32 cellular contexts compared by ENCODE assay signal in the genomic region with DNA sequence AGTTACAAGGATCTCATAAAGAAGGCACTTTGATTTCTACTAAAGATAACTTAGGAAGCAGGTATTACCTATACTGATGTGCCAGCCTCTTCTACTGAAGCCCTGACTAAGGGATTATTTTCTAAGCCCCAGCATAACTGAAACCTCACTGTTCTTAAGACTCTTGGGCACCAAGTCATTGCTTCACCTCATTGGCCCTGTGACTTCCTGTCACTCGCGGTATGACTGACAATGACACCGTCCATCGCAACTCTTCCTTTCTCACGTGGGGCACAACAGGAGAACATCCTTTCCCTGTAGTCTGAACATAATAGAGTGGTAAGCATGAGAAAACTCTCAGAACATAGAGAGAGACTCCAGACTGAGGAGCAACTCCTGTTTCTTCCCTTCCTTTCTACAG. TPM values are rescaled to one million over a fixed set of nuclear protein-coding genes. Genes with fewer than 3 reads are reported as not detected.
DNase-seq lines count a peak whose midpoint lies in the region; ATAC-seq, FAIRE-seq and TF ChIP-seq lines count a peak whose summit lies in the region.
"Had no signal": no experiment of that assay in that cellular context is flagged by ENCODE, and none has a peak within 500 bp of the region (broad histone marks: within the 10 kb centered on the region; RNA-seq: fewer than 3 reads in every experiment).

No MANE protein-coding gene starts in this region.

- DNase-seq in activated CD8-positive, alpha-beta T cell treated with anti-CD3 and anti-CD28 coated beads for 36 hours: peak; percentile 59
- DNase-seq in activated CD8-positive, alpha-beta T cell treated with anti-CD3 and anti-CD28 coated beads, Interleukin-2, amount 10 ng/mL, durations not matched to agents 7 days and 5 days: no peak
- DNase-seq in GM12865 (ENCODE audit: low read depth): peak; percentile 80
- no peak for DNase-seq in HTR-8/SVneo (ENCODE audit: insufficient read length, low spot score)
- no peak for DNase-seq in K562 (ENCODE audit: extremely low read depth in 1 of 4, low spot score in 3 of 4)
- DNase-seq in frontal cortex (ENCODE audit: low spot score in 2 of 2): no peak
- DNase-seq in UCSD-AML1 (lab: John Stamatoyannopoulos, UW; ENCODE audit: unreplicated experiment): no peak
- DNase-seq: activated CD4-positive, alpha-beta T cell treated with anti-CD3 and anti-CD28 coated beads, Interleukin-2, amount 10 ng/mL, durations not matched to agents 7 days and 5 days; activated effector memory CD4-positive, alpha-beta T cell treated with Interleukin-2 at 50 U/mL for 16 hours; amniotic stem cell; head of caudate nucleus; KBM-7; mesenchymal stem cell; NCI-H1092 treated with DMSO at 0.1 percent for 48 hours; NCI-H187; NCI-H510A; OCI-M1; ovary; stomach had no signal

- H3K4me1 Mint-ChIP-seq in activated CD8-positive, alpha-beta T cell treated with anti-CD3 and anti-CD28 coated beads for 36 hours (ENCODE audit: low read depth): peaks cover 6% of the 10 kb centered on the region
- H3K4me1 Mint-ChIP-seq in activated CD8-positive, alpha-beta T cell treated with anti-CD3 and anti-CD28 coated beads, Interleukin-2, amount 10 ng/mL, durations not matched to agents 7 days and 5 days (ENCODE audit: low read depth): peaks cover 13% of the 10 kb centered on the region
- H3K4me1 Mint-ChIP-seq: brain, neural crest cell had no signal

- no peak overlapping the region for H2AFZ ChIP-seq in K562 (ENCODE audit: low read depth, low read length)

- peaks cover 15% of the 10 kb centered on the region for H3K27me3 Mint-ChIP-seq in activated CD8-positive, alpha-beta T cell treated with anti-CD3 and anti-CD28 coated beads for 36 hours
- peaks cover 13% of the 10 kb centered on the region for H3K27me3 Mint-ChIP-seq in activated CD8-positive, alpha-beta T cell treated with anti-CD3 and anti-CD28 coated beads, Interleukin-2, amount 10 ng/mL, durations not matched to agents 7 days and 5 days (ENCODE audit: low read depth)

- no peaks in the 10 kb centered on the region for H3K9me1 ChIP-seq in K562 (ENCODE audit: control insufficient read depth, insufficient read depth, low read length)

- H3K9me3 ChIP-seq in K562 (replicated peaks; ENCODE audit: control insufficient read depth, insufficient read depth, low read depth, low read length): no peaks in the 10 kb centered on the region
- H3K9me3 ChIP-seq: ovary, stomach, vagina had no signal

- no TSS peak for BruUV-seq in K562 (replicated peaks; lab: Mats Ljungman, UMichigan)

- no peaks in the 10 kb centered on the region for H4K20me1 ChIP-seq in K562 (replicated peaks; ENCODE audit: control insufficient read depth, insufficient read depth, low read length)

- no peak for TF ChIP-seq CTCF in activated CD8-positive, alpha-beta T cell treated with anti-CD3 and anti-CD28 coated beads for 36 hours (IDR thresholded peaks at IDR 0.05)
- TF ChIP-seq CTCF in GM12865 (IDR thresholded peaks at IDR 0.05; ENCODE audit: insufficient read depth, low read depth, low read length, missing control alignments): no peak
- TF ChIP-seq CTCF in K562 (IDR thresholded peaks at IDR 0.05 in 2 of 3, conservative IDR thresholded peaks at IDR 0.05 in 1 of 3; ENCODE audit: insufficient read depth in 2 of 3, low read depth in 1 of 3, low read length in 3 of 3): no peak

- TF ChIP-seq RAD21 in K562 (CRISPR knock-in tag; conservative IDR thresholded peaks at IDR 0.05 in 1 of 2, IDR thresholded peaks at IDR 0.05 in 1 of 2): no peak

- FAIRE-seq in HTR-8/SVneo (lab: Jason Lieb, UNC): peak; percentile 67
- FAIRE-seq in K562 (lab: Jason Lieb, UNC): peak; percentile 67
- FAIRE-seq in frontal cortex (lab: Jason Lieb, UNC): no peak
- FAIRE-seq: H54, islet of Langerhans had no signal

- H3K9ac ChIP-seq in K562 (ENCODE audit: insufficient read depth in 1 of 2, low read depth in 2 of 2, low read length in 2 of 2): no peak overlapping the region

- in situ Hi-C loops in K562 (cut with MboI): no loop called here

- H3K4me2 ChIP-seq in K562 (ENCODE audit: insufficient read depth, low read length): no peak overlapping the region

- H3K36me3 ChIP-seq in K562 (ENCODE audit: control insufficient read depth, insufficient read depth, low read length): no peaks in the 10 kb centered on the region
- H3K36me3 ChIP-seq: ovary, stomach, vagina had no signal

- peaks cover 3 to 5% of the 10 kb centered on the region in 2 experiments; a peak in 3 of 5 replicates for H3K4me1 ChIP-seq in K562 (replicated peaks in 1 of 2; ENCODE audit: control insufficient read depth in 2 of 2, insufficient read depth in 2 of 2, low read length in 2 of 2)
- H3K4me1 ChIP-seq: stomach had no signal

- POLR2A ChIA-PET in activated CD8-positive, alpha-beta T cell treated with anti-CD3 and anti-CD28 coated beads for 36 hours (lab: Charles Lee): no interaction called here
- POLR2A ChIA-PET in activated CD8-positive, alpha-beta T cell treated with anti-CD3 and anti-CD28 coated beads, Interleukin-2, amount 10 ng/mL, durations not matched to agents 7 days and 5 days (lab: Charles Lee): no interaction called here
- POLR2A ChIA-PET in K562 (lab: Yijun Ruan, JAX): no interaction called here

- H3K27ac Mint-ChIP-seq in activated CD8-positive, alpha-beta T cell treated with anti-CD3 and anti-CD28 coated beads for 36 hours: peak overlapping the region; percentile 31
- no peak overlapping the region for H3K27ac Mint-ChIP-seq in activated CD8-positive, alpha-beta T cell treated with anti-CD3 and anti-CD28 coated beads, Interleukin-2, amount 10 ng/mL, durations not matched to agents 7 days and 5 days
- H3K27ac Mint-ChIP-seq: activated CD4-positive, alpha-beta T cell treated with anti-CD3 and anti-CD28 coated beads, Interleukin-2, amount 10 ng/mL, durations not matched to agents 7 days and 5 days; brain; dendritic cell treated with granulocyte-macrophage colony-stimulating factor and Interleukin-4, amounts not matched to agents 40 ng/mL and 50 ng/mL, for 4 days had no signal

- H3K27me3 ChIP-seq in K562 (ENCODE audit: control insufficient read depth in 2 of 2, insufficient read depth in 2 of 2, low read length in 2 of 2): no peaks in the 10 kb centered on the region
- H3K27me3 ChIP-seq: ovary, vagina had no signal

- peak; percentile 93 for ATAC-seq in activated CD8-positive, alpha-beta T cell treated with anti-CD3 and anti-CD28 coated beads for 36 hours
- ATAC-seq in activated CD8-positive, alpha-beta T cell treated with anti-CD3 and anti-CD28 coated beads, Interleukin-2, amount 10 ng/mL, durations not matched to agents 7 days and 5 days: no peak
- no peak for ATAC-seq in K562
- ATAC-seq: esophagus mucosa, left lobe of liver, Right ventricle myocardium inferior had no signal

- H3K36me3 Mint-ChIP-seq in activated CD8-positive, alpha-beta T cell treated with anti-CD3 and anti-CD28 coated beads for 36 hours (ENCODE audit: low read depth): no peaks in the 10 kb centered on the region
- H3K36me3 Mint-ChIP-seq in activated CD8-positive, alpha-beta T cell treated with anti-CD3 and anti-CD28 coated beads, Interleukin-2, amount 10 ng/mL, durations not matched to agents 7 days and 5 days (ENCODE audit: low read depth): no peaks in the 10 kb centered on the region
- H3K36me3 Mint-ChIP-seq: brain had no signal

- intact Hi-C loops in activated CD8-positive, alpha-beta T cell treated with anti-CD3 and anti-CD28 coated beads for 36 hours (cut with micrococcal nuclease): no loop called here
- intact Hi-C loops in K562 (cut with micrococcal nuclease): no loop called here

- peaks cover 4% of the 10 kb centered on the region for H3K9me3 Mint-ChIP-seq in activated CD8-positive, alpha-beta T cell treated with anti-CD3 and anti-CD28 coated beads for 36 hours
- no peaks in the 10 kb centered on the region for H3K9me3 Mint-ChIP-seq in activated CD8-positive, alpha-beta T cell treated with anti-CD3 and anti-CD28 coated beads, Interleukin-2, amount 10 ng/mL, durations not matched to agents 7 days and 5 days (ENCODE audit: insufficient read depth)
- H3K9me3 Mint-ChIP-seq: dendritic cell treated with granulocyte-macrophage colony-stimulating factor and Interleukin-4, amounts not matched to agents 40 ng/mL and 50 ng/mL, for 4 days had no signal

- H3K79me2 ChIP-seq in K562 (ENCODE audit: control insufficient read depth, insufficient read depth, low read length): no peaks in the 10 kb centered on the region

- H3K4me3 ChIP-seq in GM12865 (ENCODE audit: low read depth, low read length): no peak overlapping the region
- no peak overlapping the region for H3K4me3 ChIP-seq in K562
- H3K4me3 ChIP-seq: ovary, stomach, vagina had no signal

- no peak for TF ChIP-seq EP300 in K562 (IDR thresholded peaks at IDR 0.05; ENCODE audit: low read length)

- WGBS in K562 (ENCODE audit: insufficient coverage, low coverage, missing lambda C conversion rate): 69% methylated on average over 5 of the region's 5 CpGs

- no peak for TF ChIP-seq POLR2A in K562 (conservative IDR thresholded peaks at IDR 0.05)

- H3K27ac ChIP-seq in K562 (ENCODE audit: extremely low read depth, low read depth, low read length): no peak overlapping the region
- H3K27ac ChIP-seq: ovary, stomach, vagina had no signal

- CTCF ChIA-PET in activated CD8-positive, alpha-beta T cell treated with anti-CD3 and anti-CD28 coated beads for 36 hours (lab: Charles Lee): no interaction called here
- CTCF ChIA-PET in activated CD8-positive, alpha-beta T cell treated with anti-CD3 and anti-CD28 coated beads, Interleukin-2, amount 10 ng/mL, durations not matched to agents 7 days and 5 days (lab: Charles Lee): no interaction called here
- CTCF ChIA-PET in K562 (lab: Yijun Ruan, JAX; ENCODE audit: low intra/inter-chr PET ratio): no interaction called here

- no peak overlapping the region for H3K4me3 Mint-ChIP-seq in activated CD8-positive, alpha-beta T cell treated with anti-CD3 and anti-CD28 coated beads for 36 hours
- no peak overlapping the region for H3K4me3 Mint-ChIP-seq in activated CD8-positive, alpha-beta T cell treated with anti-CD3 and anti-CD28 coated beads, Interleukin-2, amount 10 ng/mL, durations not matched to agents 7 days and 5 days
- H3K4me3 Mint-ChIP-seq: activated CD4-positive, alpha-beta T cell treated with anti-CD3 and anti-CD28 coated beads, Interleukin-2, amount 10 ng/mL, durations not matched to agents 7 days and 5 days; brain; dendritic cell treated with granulocyte-macrophage colony-stimulating factor and Interleukin-4, amounts not matched to agents 40 ng/mL and 50 ng/mL, for 4 days; neural crest cell had no signal

RNA-seq across cellular contexts. Expression of a gene that starts 6.4 kb away (rescaled TPM):
- total RNA-seq in activated CD8-positive, alpha-beta T cell treated with anti-CD3 and anti-CD28 coated beads for 36 hours: not detected
- total RNA-seq in activated CD8-positive, alpha-beta T cell treated with anti-CD3 and anti-CD28 coated beads, Interleukin-2, amount 10 ng/mL, durations not matched to agents 7 days and 5 days: not detected
- not detected in 2 replicates for total RNA-seq in K562 (2011; cell fraction: chromatin; rRNA removed; ENCODE audit: low replicate concordance)
- total RNA-seq in K562 (2011; cell fraction: nucleolus; rRNA removed): not detected in 2 replicates
- not detected in 2 replicates for total RNA-seq in K562 (2011; cell fraction: nucleoplasm; rRNA removed)
- total RNA-seq in K562 (2014; rRNA removed) (not detected in 2 replicates), K562 (2014; rRNA removed; fragmentation: Illumina TruSeq; extraction: Trizol) (not detected in 2 replicates), K562 (2015; rRNA removed; fragmentation: Illumina TruSeq; extraction: Trizol) (not detected in 2 replicates), K562 (2021) (not detected in 2 replicates), frontal cortex (not detected)
- polyA plus RNA-seq in K562 (2011; rRNA removed) (not detected in 2 replicates), K562 (2014; fragmentation: Illumina TruSeq; extraction: Trizol) (not detected in 2 replicates), K562 (2014; fragmentation: Nextera tagmentation; extraction: Ambion mirVana) (under 1 TPM in 1 of 2 experiments, not detected in 1; 0.01 TPM), K562 (2014; rRNA removed) (not detected in 2 replicates)
- not detected in 2 replicates for polyA plus RNA-seq in K562 (2011; cell fraction: cytosol; rRNA removed)
- polyA plus RNA-seq in K562 (2011; cell fraction: nucleus; rRNA removed): not detected in 2 replicates
- polyA plus RNA-seq in K562 (2012): not detected in 2 replicates
- not detected in 2 replicates for polyA minus RNA-seq in K562 (2011; rRNA and poly(A)+ RNA removed)
- polyA minus RNA-seq in K562 (2011; cell fraction: cytosol; rRNA and poly(A)+ RNA removed): not detected in 2 replicates
- not detected in 2 replicates for polyA minus RNA-seq in K562 (2011; cell fraction: nucleus; rRNA and poly(A)+ RNA removed)
- total RNA-seq: activated CD4-positive, alpha-beta T cell treated with anti-CD3 and anti-CD28 coated beads, Interleukin-2, amount 10 ng/mL, durations not matched to agents 7 days and 5 days; esophagus mucosa; fibroblast of villous mesenchyme; left lobe of liver; MCF 10A; neural crest cell; renal cortical epithelial cell; Right ventricle myocardium inferior; stomach; vagina had no signal
- polyA plus RNA-seq: BJ, ovary, stomach had no signal

RNA-seq across cellular contexts. Expression of a gene that starts 22.8 kb away (rescaled TPM):
- total RNA-seq in activated CD8-positive, alpha-beta T cell treated with anti-CD3 and anti-CD28 coated beads for 36 hours: not detected
- not detected for total RNA-seq in activated CD8-positive, alpha-beta T cell treated with anti-CD3 and anti-CD28 coated beads, Interleukin-2, amount 10 ng/mL, durations not matched to agents 7 days and 5 days
- total RNA-seq in K562 (2011; cell fraction: chromatin; rRNA removed; ENCODE audit: low replicate concordance): not detected in 2 replicates
- total RNA-seq in K562 (2011; cell fraction: nucleolus; rRNA removed): not detected in 2 replicates
- not detected in 2 replicates for total RNA-seq in K562 (2011; cell fraction: nucleoplasm; rRNA removed)
- total RNA-seq in K562 (2014; rRNA removed) (0.08 TPM in 1 of 2 replicates, not detected in the other), K562 (2014; rRNA removed; fragmentation: Illumina TruSeq; extraction: Trizol) (0.04 TPM in 1 of 2 replicates, not detected in the other), K562 (2015; rRNA removed; fragmentation: Illumina TruSeq; extraction: Trizol) (not detected in 2 replicates), K562 (2021) (0.07 TPM in 1 of 2 replicates, not detected in the other), frontal cortex (not detected)
- polyA plus RNA-seq in K562 (2011; rRNA removed) (0.05 and 0.15 TPM in 2 replicates), K562 (2014; fragmentation: Illumina TruSeq; extraction: Trizol) (0.10 TPM in 1 of 2 replicates, not detected in the other), K562 (2014; fragmentation: Nextera tagmentation; extraction: Ambion mirVana) (under 1 TPM; 0.15 to 0.28 TPM), K562 (2014; rRNA removed) (0.07 TPM in 1 of 2 replicates, not detected in the other)
- 0.03 TPM in 2 replicates for polyA plus RNA-seq in K562 (2011; cell fraction: cytosol; rRNA removed)
- polyA plus RNA-seq in K562 (2011; cell fraction: nucleus; rRNA removed): not detected in 2 replicates
- polyA plus RNA-seq in K562 (2012): 0.06 and 0.08 TPM in 2 replicates
- polyA minus RNA-seq in K562 (2011; rRNA and poly(A)+ RNA removed): 0.12 TPM in 1 of 2 replicates, not detected in the other
- not detected in 2 replicates for polyA minus RNA-seq in K562 (2011; cell fraction: cytosol; rRNA and poly(A)+ RNA removed)
- polyA minus RNA-seq in K562 (2011; cell fraction: nucleus; rRNA and poly(A)+ RNA removed): not detected in 2 replicates
- total RNA-seq: activated CD4-positive, alpha-beta T cell treated with anti-CD3 and anti-CD28 coated beads, Interleukin-2, amount 10 ng/mL, durations not matched to agents 7 days and 5 days; esophagus mucosa; fibroblast of villous mesenchyme; left lobe of liver; MCF 10A; neural crest cell; ovary; renal cortical epithelial cell; Right ventricle myocardium inferior; stomach; vagina had no signal
- polyA plus RNA-seq: BJ, ovary, stomach had no signal

RNA-seq across cellular contexts. Expression of a gene that starts 51.2 kb away (rescaled TPM):
- 1 to 10 TPM; 1.1 to 3.0 TPM for total RNA-seq in activated CD8-positive, alpha-beta T cell treated with anti-CD3 and anti-CD28 coated beads for 36 hours
- 1 to 10 TPM; 1.1 to 1.5 TPM for total RNA-seq in activated CD8-positive, alpha-beta T cell treated with anti-CD3 and anti-CD28 coated beads, Interleukin-2, amount 10 ng/mL, durations not matched to agents 7 days and 5 days
- total RNA-seq in K562 (2011; cell fraction: chromatin; rRNA removed; ENCODE audit: low replicate concordance): 5.4 and 8.3 TPM in 2 replicates
- 6.2 and 7.5 TPM in 2 replicates for total RNA-seq in K562 (2011; cell fraction: nucleolus; rRNA removed)
- 7.2 and 7.9 TPM in 2 replicates for total RNA-seq in K562 (2011; cell fraction: nucleoplasm; rRNA removed)
- total RNA-seq in K562 (2014; rRNA removed) (12.9 and 13.8 TPM in 2 replicates), K562 (2014; rRNA removed; fragmentation: Illumina TruSeq; extraction: Trizol) (8.4 and 11.7 TPM in 2 replicates), K562 (2015; rRNA removed; fragmentation: Illumina TruSeq; extraction: Trizol) (8.9 and 9.0 TPM in 2 replicates), K562 (2021) (10.3 and 12.4 TPM in 2 replicates), frontal cortex (2.0 TPM)
- polyA plus RNA-seq in K562 (2011; rRNA removed) (7.1 and 12.6 TPM in 2 replicates), K562 (2014; fragmentation: Illumina TruSeq; extraction: Trizol) (5.4 and 7.7 TPM in 2 replicates), K562 (2014; fragmentation: Nextera tagmentation; extraction: Ambion mirVana) (1 to 10 TPM; 2.6 to 3.2 TPM), K562 (2014; rRNA removed) (12.4 and 14.9 TPM in 2 replicates)
- polyA plus RNA-seq in K562 (2011; cell fraction: cytosol; rRNA removed): 4.5 and 12.8 TPM in 2 replicates
- 8.4 and 8.9 TPM in 2 replicates for polyA plus RNA-seq in K562 (2011; cell fraction: nucleus; rRNA removed)
- polyA plus RNA-seq in K562 (2012): 6.9 and 17.6 TPM in 2 replicates
- polyA minus RNA-seq in K562 (2011; rRNA and poly(A)+ RNA removed): 3.3 and 4.2 TPM in 2 replicates
- 3.4 and 4.1 TPM in 2 replicates for polyA minus RNA-seq in K562 (2011; cell fraction: cytosol; rRNA and poly(A)+ RNA removed)
- 2.6 and 3.3 TPM in 2 replicates for polyA minus RNA-seq in K562 (2011; cell fraction: nucleus; rRNA and poly(A)+ RNA removed)
- total RNA-seq: neural crest cell had no signal

Comparison
In these comparisons a context has a peak if more than half of its experiments do, and no peak if none do; other contexts are left out.
1. DNase-seq: peak in activated CD8-positive, alpha-beta T cell treated with anti-CD3 and anti-CD28 coated beads for 36 hours (single experiment) and GM12865 (single experiment); none in activated CD8-positive, alpha-beta T cell treated with anti-CD3 and anti-CD28 coated beads, Interleukin-2, amount 10 ng/mL, durations not matched to agents 7 days and 5 days (single experiment), HTR-8/SVneo (single experiment), K562 (0 of 4), frontal cortex (0 of 2) and UCSD-AML1 (single experiment).